In genomic region chr4:2165391-2165790, GRCh38 we compare ENCODE assay signal across 35 cellular contexts.
DNase-seq lines count a peak whose midpoint lies in the region; ATAC-seq, FAIRE-seq and TF ChIP-seq lines count a peak whose summit lies in the region.
"Had no signal": no experiment of that assay in that cellular context is flagged by ENCODE, and none has a peak within 500 bp of the region (broad histone marks: within the 10 kb centered on the region; RNA-seq: fewer than 3 reads in every experiment).

No MANE protein-coding gene starts in this region.

- H2BK15ac ChIP-seq in neuronal stem cell (ENCODE audit: low read length) = no peak overlapping the region

- H3K4me3 ChIP-seq in HepG2 (replicated peaks in 1 of 3; ENCODE audit: insufficient read depth in 1 of 3, low read depth in 2 of 3, low read length in 3 of 3) = no peak overlapping the region
- no peak overlapping the region for H3K4me3 ChIP-seq in right lobe of liver
- no peak overlapping the region for H3K4me3 ChIP-seq in neuronal stem cell (ENCODE audit: low read length in 2 of 2)
- H3K4me3 ChIP-seq: A549; BLaER1; BLaER1 treated with 17β-estradiol and CSF1 and Interleukin-3, amounts not matched to agents 10 nM and 100 nM had no signal

- no peak for TF ChIP-seq EP300 in HepG2 (IDR thresholded peaks at IDR 0.05; ENCODE audit: low read depth in 2 of 2, low read length in 2 of 2)
- TF ChIP-seq EP300 in HepG2 (CRISPR knock-in tag; IDR thresholded peaks at IDR 0.05; ENCODE audit: borderline replicate concordance) = no peak

- H2BK120ac ChIP-seq in neuronal stem cell (ENCODE audit: low read depth, low read length) = no peak overlapping the region

- no peaks in the 10 kb centered on the region for H3K79me2 ChIP-seq in HepG2 (ENCODE audit: insufficient read depth, low read length)

- H3K9me3 Mint-ChIP-seq in WTC11 = peaks cover 4% of the 10 kb centered on the region
- H3K9me3 Mint-ChIP-seq: CD14-positive monocyte; CD4-positive, alpha-beta T cell; CD4-positive, CD25-positive, alpha-beta regulatory T cell; CD8-positive, alpha-beta memory T cell; CD8-positive, alpha-beta T cell had no signal

- H2AK5ac ChIP-seq in neuronal stem cell (ENCODE audit: low read depth, low read length) = no peak overlapping the region

- H3K4me1 ChIP-seq in HepG2 (ENCODE audit: insufficient read depth, low read length) = peaks cover 28% of the 10 kb centered on the region
- no peaks in the 10 kb centered on the region for H3K4me1 ChIP-seq in right lobe of liver
- peaks cover 0 to 2% of the 10 kb centered on the region in 2 donors for H3K4me1 ChIP-seq in neuronal stem cell (ENCODE audit: control insufficient read depth in 2 of 2, insufficient read depth in 1 of 2, low read depth in 1 of 2, low read length in 2 of 2)
- H3K4me1 ChIP-seq: A549, Caco-2 had no signal

- no peak overlapping the region for H4K8ac ChIP-seq in neuronal stem cell (ENCODE audit: low read depth, low read length)

- TF ChIP-seq RAD21 in HepG2 (CRISPR knock-in tag; IDR thresholded peaks at IDR 0.05) = no peak

- no peak overlapping the region for H2BK5ac ChIP-seq in neuronal stem cell (ENCODE audit: low read length)

- H3K14ac ChIP-seq in neuronal stem cell (ENCODE audit: low read length) = no peak overlapping the region

- H3K27me3 ChIP-seq in HepG2 (ENCODE audit: control insufficient read depth in 1 of 2, insufficient read depth in 2 of 2, low read length in 2 of 2) (no peaks in the 10 kb centered on the region), right lobe of liver (no peaks in the 10 kb centered on the region), neuronal stem cell (ENCODE audit: control insufficient read depth in 3 of 3, insufficient read depth in 3 of 3, low read depth in 1 of 3, low read length in 3 of 3) (no peaks in the 10 kb centered on the region)
- H3K27me3 ChIP-seq: BE2C; BLaER1; BLaER1 treated with 17β-estradiol and CSF1 and Interleukin-3, amounts not matched to agents 10 nM and 100 nM had no signal

- CTCF ChIA-PET in HepG2 (lab: Yijun Ruan, JAX; ENCODE audit: low intra/inter-chr PET ratio, low total read pairs) = no interaction called here
- CTCF ChIA-PET in WTC11 (lab: Charles Lee) = no interaction called here

- ATAC-seq in HepG2 (peak; percentile 76), right lobe of liver (no peak), WTC11 (no peak), HG03039 (IDR thresholded peaks at IDR 0.05; ENCODE audit: unreplicated experiment) (no peak)
- ATAC-seq: A549; CD8-positive, alpha-beta T cell had no signal

- H3K36me3 Mint-ChIP-seq in WTC11 = no peaks in the 10 kb centered on the region

- no peak overlapping the region for H3K27ac ChIP-seq in HepG2 (ENCODE audit: extremely low read length, insufficient read depth, low read length)
- no peak overlapping the region for H3K27ac ChIP-seq in right lobe of liver
- H3K27ac ChIP-seq in neuronal stem cell (replicated peaks; ENCODE audit: low read length) = no peak overlapping the region
- H3K27ac ChIP-seq: 22Rv1; A549; BLaER1; BLaER1 treated with 17β-estradiol and CSF1 and Interleukin-3, amounts not matched to agents 10 nM and 100 nM; C4-2B had no signal

- H4K91ac ChIP-seq in neuronal stem cell (ENCODE audit: low read depth, low read length, poor library complexity) = no peak overlapping the region

- no peak overlapping the region for H3K18ac ChIP-seq in neuronal stem cell (ENCODE audit: low read length)

- POLR2A ChIA-PET in HepG2 (lab: Yijun Ruan, JAX) = no interaction called here
- POLR2A ChIA-PET in WTC11 (lab: Charles Lee) = no interaction called here

- TF ChIP-seq POLR2A in HepG2 (IDR thresholded peaks at IDR 0.05; ENCODE audit: insufficient read depth in 1 of 2, low read depth in 2 of 2, low read length in 2 of 2) (no peak), right lobe of liver (IDR thresholded peaks at IDR 0.05) (no peak)

- no peak overlapping the region for H3K27ac Mint-ChIP-seq in WTC11
- H3K27ac Mint-ChIP-seq: B cell; CD4-positive, alpha-beta memory T cell; CD4-positive, alpha-beta T cell; CD4-positive, CD25-positive, alpha-beta regulatory T cell; CD8-positive, alpha-beta T cell had no signal

- H3K9ac ChIP-seq in HepG2 (ENCODE audit: insufficient read depth, low read depth, low read length) (no peak overlapping the region), neuronal stem cell (ENCODE audit: low read depth, low read length, poor library complexity) (no peak overlapping the region)
- H3K9ac ChIP-seq: BLaER1; BLaER1 treated with 17β-estradiol and CSF1 and Interleukin-3, amounts not matched to agents 10 nM and 100 nM had no signal

- intact Hi-C loops in HepG2 (cut with micrococcal nuclease; ENCODE audit: unreplicated experiment) = loop anchor here (5.0 kb wide), 1 partner anchor 78 kb away; no protein-coding TSS in a partner anchor
- intact Hi-C loops in right lobe of liver (cut with DNase I) = no loop called here

- peak overlapping the region; percentile 46 for H3K23ac ChIP-seq in neuronal stem cell (ENCODE audit: low read depth, low read length, poor library complexity)

- H3K27me3 Mint-ChIP-seq in WTC11 (ENCODE audit: low read depth) = no peaks in the 10 kb centered on the region; the same call in 1 of the 2 replicates
- H3K27me3 Mint-ChIP-seq: B cell; CD4-positive, alpha-beta memory T cell; CD4-positive, alpha-beta T cell; CD4-positive, CD25-positive, alpha-beta regulatory T cell; CD8-positive, alpha-beta memory T cell had no signal

- H3K9me3 ChIP-seq in HepG2 (ENCODE audit: low read length) (no peaks in the 10 kb centered on the region), right lobe of liver (no peaks in the 10 kb centered on the region), neuronal stem cell (replicated peaks in 1 of 2; ENCODE audit: control insufficient read depth in 2 of 2, insufficient read depth in 1 of 2, low read depth in 1 of 2, low read length in 2 of 2) (peaks cover 0 to 2% of the 10 kb centered on the region in 2 donors)
- H3K9me3 ChIP-seq: A549; BE2C; BLaER1; BLaER1 treated with 17β-estradiol and CSF1 and Interleukin-3, amounts not matched to agents 10 nM and 100 nM; Caco-2 had no signal

- no peak overlapping the region for H3K4ac ChIP-seq in neuronal stem cell (ENCODE audit: low read length)

- no peaks in the 10 kb centered on the region for H4K20me1 ChIP-seq in HepG2 (ENCODE audit: insufficient read depth, low read length)
- H4K20me1 ChIP-seq: BLaER1; BLaER1 treated with 17β-estradiol and CSF1 and Interleukin-3, amounts not matched to agents 10 nM and 100 nM had no signal

- TF ChIP-seq CTCF in HepG2 (CRISPR knock-in tag; IDR thresholded peaks at IDR 0.05) (no peak), right lobe of liver (IDR thresholded peaks at IDR 0.05) (no peak), WTC11 (IDR thresholded peaks at IDR 0.05) (no peak)

- WGBS in HepG2 (ENCODE audit: low lambda C conversion rate) = 9% methylated on average over 7 of the region's 7 CpGs
- WGBS in right lobe of liver (ENCODE audit: insufficient coverage, low coverage, low lambda C conversion rate, missing lambda C conversion rate) = 93% methylated on average over 5 of the region's 7 CpGs
- no CpG with 5 or more reads among the region's 7 CpGs for WGBS in neuronal stem cell (ENCODE audit: extremely low coverage in 2 of 2, insufficient read length in 2 of 2, insufficient replicate concordance in 1 of 2), 2 donors

- H3K4me1 Mint-ChIP-seq in WTC11 = no peaks in the 10 kb centered on the region
- H3K4me1 Mint-ChIP-seq: B cell; CD4-positive, alpha-beta memory T cell; CD8-positive, alpha-beta memory T cell had no signal

- no peaks in the 10 kb centered on the region for H3K79me1 ChIP-seq in neuronal stem cell (ENCODE audit: low read depth, low read length)

- peak; percentile 20 for DNase-seq in HepG2 (ENCODE audit: low spot score)
- no peak for DNase-seq in right lobe of liver
- no peak for DNase-seq in HTR-8/SVneo (ENCODE audit: insufficient read length, low spot score)
- no peak for DNase-seq in WTC11 (ENCODE audit: low spot score)
- DNase-seq in neuronal stem cell (ENCODE audit: low spot score) = no peak
- DNase-seq in SW480 (ENCODE audit: low spot score) = no peak
- DNase-seq in nucleus accumbens (lab: John Stamatoyannopoulos, UW) = no peak
- DNase-seq: 8988T; ACHN; AML-193; BE2C; C1 segment of cervical spinal cord; Caco-2; Calu3; CD4-positive, alpha-beta memory T cell; CD4-positive, alpha-beta T cell; CD4-positive, CD25-positive, alpha-beta regulatory T cell; CD8-positive, alpha-beta memory T cell; CD8-positive, alpha-beta T cell; COR-L47; DMS 273 treated with DMSO at 0.1 percent for 48 hours; DMS153; DMS53; DND-41; EL had no signal

- BruUV-seq in HepG2 (replicated peaks; lab: Mats Ljungman, UMichigan) = no TSS peak

- in situ Hi-C loops in HepG2 (cut with HindIII; ENCODE audit: extremely low pct_ligation_motif_present, low pct_unique_long_range_greater_than_20kb) = no loop called here

- H3K4me2 ChIP-seq in HepG2 (ENCODE audit: low read depth, low read length) = no peak overlapping the region
- no peak overlapping the region for H3K4me2 ChIP-seq in neuronal stem cell (ENCODE audit: insufficient read depth, low read length, poor library complexity, severe bottlenecking)
- H3K4me2 ChIP-seq: A549; BLaER1; BLaER1 treated with 17β-estradiol and CSF1 and Interleukin-3, amounts not matched to agents 10 nM and 100 nM had no signal

- no peaks in the 10 kb centered on the region for H3K36me3 ChIP-seq in HepG2 (replicated peaks in 1 of 2; ENCODE audit: control insufficient read depth in 1 of 2, insufficient read depth in 2 of 2, low read length in 2 of 2)
- peaks cover 0 to under 1% (median 0%) of the 10 kb centered on the region in 4 donors for H3K36me3 ChIP-seq in right lobe of liver
- H3K36me3 ChIP-seq in neuronal stem cell (replicated peaks in 1 of 2; ENCODE audit: control insufficient read depth in 2 of 2, insufficient read depth in 2 of 2, low read length in 2 of 2) = peaks cover 0 to 2% of the 10 kb centered on the region in 2 donors
- H3K36me3 ChIP-seq: BE2C had no signal

- H2AFZ ChIP-seq in HepG2 (ENCODE audit: low read length) (no peak overlapping the region), neuronal stem cell (ENCODE audit: low read length) (no peak overlapping the region)

- FAIRE-seq in HepG2 (lab: Jason Lieb, UNC) = no peak
- peak; percentile 51 for FAIRE-seq in HTR-8/SVneo (lab: Jason Lieb, UNC)
- FAIRE-seq: A204.1, A549, D721Med had no signal

- no peak overlapping the region for H2BK12ac ChIP-seq in neuronal stem cell (ENCODE audit: low read length)

- no peak overlapping the region for H3K4me3 Mint-ChIP-seq in WTC11
- H3K4me3 Mint-ChIP-seq: B cell; CD14-positive monocyte; CD4-positive, alpha-beta memory T cell; CD4-positive, alpha-beta T cell; CD4-positive, CD25-positive, alpha-beta regulatory T cell; CD8-positive, alpha-beta memory T cell; CD8-positive, alpha-beta T cell had no signal

TF ChIP-seq in HepG2, 621 proteins besides CTCF, POLR2A, EP300 and RAD21 (continues in another document):
- TF ChIP-seq CEBPB (IDR thresholded peaks at IDR 0.05; ENCODE audit: borderline replicate concordance, low read depth, low read length) = peak; percentile 88
- no peak for TF ChIP-seq RFX5 (IDR thresholded peaks at IDR 0.05; ENCODE audit: low read depth, low read length)
- TF ChIP-seq ZNF12 (CRISPR knock-in tag; IDR thresholded peaks at IDR 0.05) = 0 out of 2 replicates have a peak, but pooled peaks have one; percentile 58

TF ChIP-seq in WTC11, 78 proteins besides CTCF, POLR2A, EP300 and RAD21:
- TF ChIP-seq GABPB1 (CRISPR knock-in tag; IDR thresholded peaks at IDR 0.05) = 0 out of 2 replicates have a peak, but pooled peaks have one; percentile 13
- no peak for TF ChIP-seq JAZF1 (CRISPR knock-in tag; IDR thresholded peaks at IDR 0.05)

Comparison
In these comparisons a context has a peak if more than half of its experiments do, and no peak if none do; other contexts are left out.
1. Of the 50 proteins assayed by ChIP-seq in both HepG2 and WTC11: peak only in HepG2: none; only in WTC11: GABPB1; in both: none; in neither: 49.